In genomic region chr7:50848203-50848602, GRCh38 we compare ENCODE assay signal across 37 cellular contexts.
"Had no signal": no experiment of that assay in that cellular context is flagged by ENCODE, and none has a peak within 500 bp of the region (broad histone marks: within the 10 kb centered on the region; RNA-seq: fewer than 3 reads in every experiment).

No MANE protein-coding gene starts in this region.

- DNase-seq: Karpas-422, Kasumi-1, KG1, MG63, MM.1S, MV-4-11, NCI-H1048, NCI-H1092, NCI-H1092 treated with DMSO at 0.1 percent for 48 hours, NCI-H1105, NCI-H1105 treated with DMSO at 0.1 percent for 48 hours, NCI-H1417, NCI-H1417 treated with DMSO at 0.1 percent for 48 hours, NCI-H1436, NCI-H1436 treated with DMSO at 0.1 percent for 48 hours, NCI-H146, NCI-H1694, NCI-H1694 treated with DMSO at 0.1 percent for 48 hours, NCI-H187, NCI-H187 treated with DMSO at 0.1 percent for 48 hours, NCI-H1930, NCI-H2029, NCI-H2029 treated with DMSO at 0.1 percent for 48 hours, NCI-H2081, NCI-H2081 treated with DMSO at 0.1 percent for 48 hours, NCI-H2107, NCI-H2171, NCI-H2171 treated with DMSO at 0.1 percent for 48 hours, NCI-H2227 treated with DMSO at 0.1 percent for 48 hours, NCI-H226, NCI-H345, NCI-H446, NCI-H446 treated with DMSO at 0.1 percent for 48 hours, NCI-H510A, NCI-H510A treated with DMSO at 0.1 percent for 48 hours, NCI-H524 had no signal

- H3K9me3 ChIP-seq: MG63 had no signal

- H3K27me3 ChIP-seq: MG63 had no signal

- H3K36me3 ChIP-seq: MG63 had no signal

- H3K27ac ChIP-seq: KMS-11 had no signal

- H3K4me3 ChIP-seq: MG63 had no signal

- H3K4me2 ChIP-seq: KMS-11 had no signal

- H3K9ac ChIP-seq: KMS-11 had no signal
